In the genomic region with DNA sequence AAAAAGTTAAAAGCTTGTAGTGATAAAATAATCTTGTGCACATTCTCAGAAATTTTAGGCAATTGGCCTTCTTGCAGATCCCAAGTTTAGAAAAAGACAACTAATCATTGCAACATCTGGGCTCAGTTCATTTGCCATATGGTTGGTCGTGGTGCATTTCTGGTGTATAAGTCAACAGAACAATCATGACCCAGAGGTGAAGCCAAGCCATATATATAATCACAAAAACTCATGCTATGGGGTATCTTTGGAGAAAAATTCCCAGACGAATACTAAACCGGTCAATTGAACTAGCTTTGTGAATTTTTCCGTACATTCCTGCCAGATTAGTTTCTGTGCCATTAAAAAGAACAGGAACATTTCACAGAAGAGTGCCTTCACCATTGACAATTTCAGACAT, we compare ENCODE assay signal across 15 cellular contexts. TPM values are rescaled to one million over a fixed set of nuclear protein-coding genes. Genes with fewer than 3 reads are reported as not detected.
DNase-seq lines count a peak whose midpoint lies in the region; ATAC-seq, FAIRE-seq and TF ChIP-seq lines count a peak whose summit lies in the region.
"Had no signal": no experiment of that assay in that cellular context is flagged by ENCODE, and none has a peak within 500 bp of the region (broad histone marks: within the 10 kb centered on the region; RNA-seq: fewer than 3 reads in every experiment).

No MANE protein-coding gene starts in this region.

- 87% methylated on average over 4 of the region's 4 CpGs for WGBS in smooth muscle cell (ENCODE audit: low lambda C conversion rate)

- H3K9me3 ChIP-seq in CD4-positive, alpha-beta T cell (ENCODE audit: control insufficient read depth, low read length), result no peaks in the 10 kb centered on the region
- H3K9me3 ChIP-seq in astrocyte (ENCODE audit: insufficient read depth, low read depth, low read length) (no peaks in the 10 kb centered on the region), smooth muscle cell (replicated peaks; ENCODE audit: low read depth) (no peaks in the 10 kb centered on the region)
- H3K9me3 ChIP-seq in naive thymus-derived CD4-positive, alpha-beta T cell (ENCODE audit: control insufficient read depth in 2 of 3, low read length in 3 of 3), result no peaks in the 10 kb centered on the region
- H3K9me3 ChIP-seq: transverse colon had no signal

- POLR2A ChIA-PET in CD4-positive, alpha-beta T cell (lab: Charles Lee), result interaction anchor here (0.6 to 15.8 kb wide), 4 partner anchors 22 to 57 kb away, joined by 3 to 408 read pairs (median 4); no protein-coding TSS in a partner anchor
- POLR2A ChIA-PET in naive thymus-derived CD4-positive, alpha-beta T cell (lab: Charles Lee), result interaction anchor here (0.9 to 22.3 kb wide), 5 partner anchors 9 to 106 kb away, joined by 3 to 679 read pairs (median 4); no protein-coding TSS in a partner anchor

- no peak overlapping the region for H3K4me3 ChIP-seq in astrocyte (ENCODE audit: insufficient read depth, low read depth, low read length)
- no peak overlapping the region for H3K4me3 ChIP-seq in naive thymus-derived CD4-positive, alpha-beta T cell (ENCODE audit: low read length)
- H3K4me3 ChIP-seq in smooth muscle cell, result no peak overlapping the region
- H3K4me3 ChIP-seq: skin epidermis, transverse colon had no signal

- H3K27me3 ChIP-seq in CD4-positive, alpha-beta T cell (ENCODE audit: control insufficient read depth, insufficient read depth, low read length), result no peaks in the 10 kb centered on the region
- no peaks in the 10 kb centered on the region for H3K27me3 ChIP-seq in astrocyte (ENCODE audit: insufficient read depth, low read length)
- no peaks in the 10 kb centered on the region for H3K27me3 ChIP-seq in naive thymus-derived CD4-positive, alpha-beta T cell (ENCODE audit: control insufficient read depth in 2 of 2, insufficient read depth in 2 of 2, low read length in 2 of 2)
- H3K27me3 ChIP-seq in smooth muscle cell (ENCODE audit: low read depth), result no peaks in the 10 kb centered on the region
- H3K27me3 ChIP-seq: transverse colon had no signal

- H3K36me3 ChIP-seq in astrocyte (ENCODE audit: insufficient read depth, low read length), result no peaks in the 10 kb centered on the region
- H3K36me3 ChIP-seq in naive thymus-derived CD4-positive, alpha-beta T cell (ENCODE audit: control insufficient read depth in 2 of 3, insufficient read depth in 3 of 3, low read length in 3 of 3), result peaks cover 0 to 12% (median 0%) of the 10 kb centered on the region in 3 experiments
- no peaks in the 10 kb centered on the region for H3K36me3 ChIP-seq in smooth muscle cell (ENCODE audit: low read depth)
- H3K36me3 ChIP-seq: transverse colon had no signal

- peak; percentile 9 for FAIRE-seq in astrocyte (lab: Jason Lieb, UNC)
- FAIRE-seq: GM12892 had no signal

- no peak for TF ChIP-seq CTCF in CD4-positive, alpha-beta T cell (IDR thresholded peaks at IDR 0.05)
- TF ChIP-seq CTCF in astrocyte (IDR thresholded peaks at IDR 0.05; ENCODE audit: insufficient read depth, low read depth, low read length) (no peak), smooth muscle cell (IDR thresholded peaks at IDR 0.05; ENCODE audit: borderline replicate concordance, insufficient read depth, poor library complexity, severe bottlenecking) (no peak)

- H3K9ac ChIP-seq in astrocyte (ENCODE audit: low read length) (no peak overlapping the region), smooth muscle cell (ENCODE audit: low read depth) (no peak overlapping the region)

- no peaks in the 10 kb centered on the region for H3K27me3 Mint-ChIP-seq in CD4-positive, alpha-beta T cell
- H3K27me3 Mint-ChIP-seq in astrocyte (ENCODE audit: low read depth, unreplicated experiment), result no peaks in the 10 kb centered on the region
- H3K27me3 Mint-ChIP-seq in naive thymus-derived CD4-positive, alpha-beta T cell, result no peaks in the 10 kb centered on the region

- peaks cover 90% of the 10 kb centered on the region for H3K36me3 Mint-ChIP-seq in CD4-positive, alpha-beta T cell (ENCODE audit: low read depth)
- no peaks in the 10 kb centered on the region for H3K36me3 Mint-ChIP-seq in astrocyte (ENCODE audit: low read depth, unreplicated experiment)
- H3K36me3 Mint-ChIP-seq in naive thymus-derived CD4-positive, alpha-beta T cell, result peaks cover 17 to 78% (median 71%) of the 10 kb centered on the region in 5 donors

- peak overlapping the region; percentile 96 for H3K27ac Mint-ChIP-seq in CD4-positive, alpha-beta T cell
- no peak overlapping the region for H3K27ac Mint-ChIP-seq in astrocyte (ENCODE audit: unreplicated experiment)
- H3K27ac Mint-ChIP-seq in naive thymus-derived CD4-positive, alpha-beta T cell, result peak overlapping the region in 8 of 9 donors; percentile 46 to 97 (median 85)

- DNase-seq in CD4-positive, alpha-beta T cell, result no peak
- DNase-seq in GM04504 (ENCODE audit: low read depth) (peak; percentile 50), astrocyte (ENCODE audit: low read depth) (peak; percentile 58), smooth muscle cell (lab: John Stamatoyannopoulos, UW; ENCODE audit: unreplicated experiment) (no peak), COLO829 (ENCODE audit: low spot score) (no peak), 8988T (no peak)
- no peak for DNase-seq in naive thymus-derived CD4-positive, alpha-beta T cell
- DNase-seq: activated naive CD4-positive, alpha-beta T cell treated with Interleukin-2 at 50 U/mL for 16 hours; Karpas-422; NCI-H1105 treated with DMSO at 0.1 percent for 48 hours; transverse colon had no signal

- H3F3A ChIP-seq in smooth muscle cell (ENCODE audit: low read depth), result no peaks in the 10 kb centered on the region

- no peak overlapping the region for H3K27ac ChIP-seq in CD4-positive, alpha-beta T cell (ENCODE audit: low read depth, low read length)
- H3K27ac ChIP-seq in astrocyte (ENCODE audit: low read depth, low read length) (peak overlapping the region; percentile 72), smooth muscle cell (ENCODE audit: low read depth) (no peak overlapping the region)
- H3K27ac ChIP-seq in naive thymus-derived CD4-positive, alpha-beta T cell (ENCODE audit: low read depth, low read length), result no peak overlapping the region
- H3K27ac ChIP-seq: RWPE1, transverse colon had no signal

- CTCF ChIA-PET in CD4-positive, alpha-beta T cell (lab: Charles Lee), result interaction anchor here (2.3 kb wide), 1 partner anchor 49 kb away, joined by 7 read pairs; no protein-coding TSS in a partner anchor
- CTCF ChIA-PET in naive thymus-derived CD4-positive, alpha-beta T cell (lab: Charles Lee), result interaction anchor here (0.8 kb wide), 1 partner anchor 115 kb away, joined by 3 read pairs; no protein-coding TSS in a partner anchor

- H3K79me2 ChIP-seq in astrocyte (ENCODE audit: insufficient read depth, low read length) (no peaks in the 10 kb centered on the region), smooth muscle cell (ENCODE audit: low read depth) (no peaks in the 10 kb centered on the region)

- no peaks in the 10 kb centered on the region for H3K9me3 Mint-ChIP-seq in CD4-positive, alpha-beta T cell
- peaks cover 2% of the 10 kb centered on the region for H3K9me3 Mint-ChIP-seq in astrocyte (ENCODE audit: unreplicated experiment)
- peaks cover 0 to 21% (median 3%) of the 10 kb centered on the region in 11 donors for H3K9me3 Mint-ChIP-seq in naive thymus-derived CD4-positive, alpha-beta T cell

- ATAC-seq in CD4-positive, alpha-beta T cell (ENCODE audit: poor library complexity), result no peak
- no peak for ATAC-seq in naive thymus-derived CD4-positive, alpha-beta T cell
- ATAC-seq: left lobe of liver had no signal

- H4K20me1 ChIP-seq in astrocyte (ENCODE audit: insufficient read depth, low read length), result no peaks in the 10 kb centered on the region
- no peaks in the 10 kb centered on the region for H4K20me1 ChIP-seq in smooth muscle cell (ENCODE audit: low read depth)

- H3K4me1 ChIP-seq in astrocyte (ENCODE audit: insufficient read depth, low read length) (peaks cover 13% of the 10 kb centered on the region), smooth muscle cell (ENCODE audit: low read depth) (peaks cover 5% of the 10 kb centered on the region)
- H3K4me1 ChIP-seq in naive thymus-derived CD4-positive, alpha-beta T cell (ENCODE audit: control insufficient read depth in 2 of 2, insufficient read depth in 2 of 2, low read length in 2 of 2), result peaks cover 74 to 78% of the 10 kb centered on the region in 2 donors
- H3K4me1 ChIP-seq: transverse colon had no signal

- intact Hi-C loops in CD4-positive, alpha-beta T cell (cut with DNase I, micrococcal nuclease), result no loop called here
- intact Hi-C loops in naive thymus-derived CD4-positive, alpha-beta T cell (cut with micrococcal nuclease), result no loop called here

- peak overlapping the region; percentile 40 for H3K4me3 Mint-ChIP-seq in CD4-positive, alpha-beta T cell
- no peak overlapping the region for H3K4me3 Mint-ChIP-seq in astrocyte (ENCODE audit: unreplicated experiment)
- peak overlapping the region in 9 of 10 donors; percentile 40 to 83 (median 57) for H3K4me3 Mint-ChIP-seq in naive thymus-derived CD4-positive, alpha-beta T cell

- no peak overlapping the region for H2AFZ ChIP-seq in astrocyte (ENCODE audit: low read depth, low read length)
- no peak overlapping the region for H2AFZ ChIP-seq in smooth muscle cell (ENCODE audit: low read depth)

- H3K4me2 ChIP-seq in astrocyte (ENCODE audit: low read length) (no peak overlapping the region), smooth muscle cell (no peak overlapping the region)

- H3K4me1 Mint-ChIP-seq in CD4-positive, alpha-beta T cell (ENCODE audit: low read depth), result peaks cover 96% of the 10 kb centered on the region
- H3K4me1 Mint-ChIP-seq in astrocyte (ENCODE audit: low read depth, unreplicated experiment), result peaks cover 12% of the 10 kb centered on the region
- H3K4me1 Mint-ChIP-seq in naive thymus-derived CD4-positive, alpha-beta T cell, result peaks cover 79 to 99% (median 92%) of the 10 kb centered on the region in 7 donors

RNA-seq across cellular contexts. Expression of a gene that starts 50.3 kb away (rescaled TPM):
- total RNA-seq in CD4-positive, alpha-beta T cell, result 100 to 1,000 TPM; 478 to 497 TPM
- 0.11 TPM in 1 of 2 replicates, not detected in the other for total RNA-seq in astrocyte
- total RNA-seq in naive thymus-derived CD4-positive, alpha-beta T cell, result 100 to 1,000 TPM; 310 to 701 (median 497) TPM
- 100 to 1,000 TPM; 342 to 488 TPM for polyA plus RNA-seq in naive thymus-derived CD4-positive, alpha-beta T cell
- total RNA-seq in smooth muscle cell, result 0.22 TPM in 1 of 2 replicates, not detected in the other
- 0.06 and 0.07 TPM in 2 replicates for polyA plus RNA-seq in smooth muscle cell

Comparison
In these comparisons a context has a peak if more than half of its experiments do, and no peak if none do; other contexts are left out.
1. DNase-seq: peak in GM04504 (single experiment) and astrocyte (single experiment); none in CD4-positive, alpha-beta T cell (0 of 10), naive thymus-derived CD4-positive, alpha-beta T cell (0 of 9), smooth muscle cell (single experiment), COLO829 (single experiment) and 8988T (single experiment).
2. RNA of a gene that starts 50.3 kb away (total RNA-seq): 310 to 701 TPM in naive thymus-derived CD4-positive, alpha-beta T cell and 478 to 497 TPM in CD4-positive, alpha-beta T cell; 0.22 TPM in smooth muscle cell and 0.11 TPM in astrocyte; every median in the first group is over 100 times any median in the second.